Comparison of ENCODE assay signal across 1 cellular context in the genomic region with DNA sequence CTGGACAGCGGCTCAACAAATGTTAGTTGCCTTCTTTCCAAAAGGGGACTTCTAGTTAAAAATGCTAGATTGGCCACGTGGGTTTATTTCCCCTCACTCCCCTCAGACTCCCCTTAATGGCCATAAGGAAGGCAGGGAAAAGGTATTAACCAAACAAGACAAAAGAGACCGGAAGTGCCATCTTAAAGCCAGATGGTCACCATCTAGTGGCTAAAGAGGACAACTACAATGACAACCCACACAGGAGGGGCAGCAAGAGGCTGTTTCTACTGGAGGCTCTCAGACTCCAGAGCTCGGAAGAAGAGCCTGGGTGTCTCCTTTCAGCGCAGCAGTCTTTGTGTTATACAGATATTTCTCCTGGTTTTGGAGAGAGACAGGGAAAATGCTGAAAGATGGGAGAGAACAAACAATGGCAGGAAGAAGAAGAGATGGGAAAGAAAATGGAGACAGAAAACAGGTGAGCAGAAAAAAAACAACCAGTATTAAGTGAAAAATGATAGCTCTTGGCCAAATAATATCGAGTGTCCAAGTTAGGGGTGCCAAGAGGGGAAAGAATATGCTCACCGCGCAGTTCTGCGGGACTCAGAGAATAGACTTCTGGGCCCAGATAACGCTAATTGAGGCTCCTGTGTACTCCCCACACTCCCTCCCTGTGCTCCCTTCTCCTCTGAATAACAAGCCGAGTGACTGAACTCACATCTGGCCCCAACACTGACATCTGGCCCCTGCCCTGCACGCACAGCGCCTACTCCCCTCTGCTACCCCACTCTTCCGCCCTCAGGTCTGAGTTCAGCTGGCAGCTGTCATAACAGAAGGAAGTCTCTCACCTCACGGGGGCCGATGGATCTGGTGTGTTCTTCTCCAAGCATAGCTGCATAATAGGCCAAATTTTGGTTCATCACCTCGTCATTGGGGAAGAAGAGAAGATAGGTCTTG.
TF ChIP-seq lines count a peak whose summit lies in the region.

No MANE protein-coding gene starts in this region.

TF ChIP-seq in HEK293, 187 proteins besides CTCF, POLR2A, EP300 and RAD21 (continued from another document):
- TF ChIP-seq, protein P1, sequence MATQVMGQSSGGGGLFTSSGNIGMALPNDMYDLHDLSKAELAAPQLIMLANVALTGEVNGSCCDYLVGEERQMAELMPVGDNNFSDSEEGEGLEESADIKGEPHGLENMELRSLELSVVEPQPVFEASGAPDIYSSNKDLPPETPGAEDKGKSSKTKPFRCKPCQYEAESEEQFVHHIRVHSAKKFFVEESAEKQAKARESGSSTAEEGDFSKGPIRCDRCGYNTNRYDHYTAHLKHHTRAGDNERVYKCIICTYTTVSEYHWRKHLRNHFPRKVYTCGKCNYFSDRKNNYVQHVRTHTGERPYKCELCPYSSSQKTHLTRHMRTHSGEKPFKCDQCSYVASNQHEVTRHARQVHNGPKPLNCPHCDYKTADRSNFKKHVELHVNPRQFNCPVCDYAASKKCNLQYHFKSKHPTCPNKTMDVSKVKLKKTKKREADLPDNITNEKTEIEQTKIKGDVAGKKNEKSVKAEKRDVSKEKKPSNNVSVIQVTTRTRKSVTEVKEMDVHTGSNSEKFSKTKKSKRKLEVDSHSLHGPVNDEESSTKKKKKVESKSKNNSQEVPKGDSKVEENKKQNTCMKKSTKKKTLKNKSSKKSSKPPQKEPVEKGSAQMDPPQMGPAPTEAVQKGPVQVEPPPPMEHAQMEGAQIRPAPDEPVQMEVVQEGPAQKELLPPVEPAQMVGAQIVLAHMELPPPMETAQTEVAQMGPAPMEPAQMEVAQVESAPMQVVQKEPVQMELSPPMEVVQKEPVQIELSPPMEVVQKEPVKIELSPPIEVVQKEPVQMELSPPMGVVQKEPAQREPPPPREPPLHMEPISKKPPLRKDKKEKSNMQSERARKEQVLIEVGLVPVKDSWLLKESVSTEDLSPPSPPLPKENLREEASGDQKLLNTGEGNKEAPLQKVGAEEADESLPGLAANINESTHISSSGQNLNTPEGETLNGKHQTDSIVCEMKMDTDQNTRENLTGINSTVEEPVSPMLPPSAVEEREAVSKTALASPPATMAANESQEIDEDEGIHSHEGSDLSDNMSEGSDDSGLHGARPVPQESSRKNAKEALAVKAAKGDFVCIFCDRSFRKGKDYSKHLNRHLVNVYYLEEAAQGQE (tag by site-specific recombination; IDR thresholded peaks at IDR 0.05), result no peak
- TF ChIP-seq ZNF76 (tag by site-specific recombination; IDR thresholded peaks at IDR 0.05; ENCODE audit: borderline replicate concordance, low read depth), result no peak
- no peak for TF ChIP-seq ZFP41 (tag by site-specific recombination; IDR thresholded peaks at IDR 0.05; ENCODE audit: borderline replicate concordance)
- no peak for TF ChIP-seq ZNF473 (tag by site-specific recombination; IDR thresholded peaks at IDR 0.05)
- peak; percentile 57 for TF ChIP-seq ZNF654 (tag by site-specific recombination; IDR thresholded peaks at IDR 0.05; ENCODE audit: low read depth)
- no peak for TF ChIP-seq ZNF549 (tag by site-specific recombination; IDR thresholded peaks at IDR 0.05)
- TF ChIP-seq ELK4 (IDR thresholded peaks at IDR 0.05; ENCODE audit: borderline replicate concordance, low read depth, low read length), result peak; percentile 67; the same call in 1 of the 2 replicates
- TF ChIP-seq IKZF3 (tag by site-specific recombination; IDR thresholded peaks at IDR 0.05), result 0 out of 2 replicates have a peak, but pooled peaks have one; percentile 22
- no peak for TF ChIP-seq ZNF274 (IDR thresholded peaks at IDR 0.05; ENCODE audit: low read length)
- TF ChIP-seq ZNF274 (tag by site-specific recombination; IDR thresholded peaks at IDR 0.05; ENCODE audit: borderline replicate concordance), result no peak
- TF ChIP-seq ZBTB8A (tag by site-specific recombination; IDR thresholded peaks at IDR 0.05), result no peak
- peak; percentile 7; the same call in 1 of the 2 replicates for TF ChIP-seq FEZF1 (tag by site-specific recombination; IDR thresholded peaks at IDR 0.05)
- no peak for TF ChIP-seq ZNF138 (tag by site-specific recombination; IDR thresholded peaks at IDR 0.05; ENCODE audit: borderline replicate concordance)
- no peak for TF ChIP-seq ZNF529 (tag by site-specific recombination; IDR thresholded peaks at IDR 0.05; ENCODE audit: insufficient replicate concordance)
TF ChIP-seq in HEK293: peak in this region for 6.
